In the genomic region with DNA sequence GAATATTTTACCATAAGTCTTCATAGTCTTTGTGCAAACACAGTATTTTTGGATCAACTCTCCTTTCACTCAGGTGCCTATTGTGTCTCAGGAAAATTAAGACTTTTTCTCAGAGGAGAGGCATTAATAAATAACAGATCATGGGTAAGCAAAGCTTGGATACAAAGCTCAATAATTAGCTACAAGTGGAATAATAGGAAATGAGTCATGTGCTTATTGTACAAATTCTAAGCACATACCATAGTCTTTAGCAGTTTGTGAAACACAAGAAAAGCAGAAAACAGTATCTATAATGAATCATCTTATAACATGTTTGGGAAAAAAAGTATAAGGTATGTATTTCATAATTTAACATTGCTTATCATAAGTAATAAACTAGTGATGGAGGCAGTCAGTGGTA, we compare ENCODE assay signal across 18 cellular contexts.
DNase-seq lines count a peak whose midpoint lies in the region; ATAC-seq and TF ChIP-seq lines count a peak whose summit lies in the region.
"Had no signal": no experiment of that assay in that cellular context is flagged by ENCODE, and none has a peak within 500 bp of the region (broad histone marks: within the 10 kb centered on the region; RNA-seq: fewer than 3 reads in every experiment).

No MANE protein-coding gene starts in this region.

- no peak overlapping the region for H3K4me3 ChIP-seq in fibroblast of mammary gland (ENCODE audit: control insufficient read depth, low read depth, low read length)
- H3K4me3 ChIP-seq: BLaER1 treated with 17β-estradiol and CSF1 and Interleukin-3, amounts not matched to agents 10 nM and 100 nM; K562 had no signal

- no peak overlapping the region for H3K27ac ChIP-seq in RWPE1
- H3K27ac ChIP-seq: BLaER1 treated with 17β-estradiol and CSF1 and Interleukin-3, amounts not matched to agents 10 nM and 100 nM had no signal

- H3K4me1 Mint-ChIP-seq in activated naive CD4-positive, alpha-beta T cell treated with anti-CD3 and anti-CD28 coated beads, Interleukin-2, amount 50 U/mL, for 24 hours, result no peaks in the 10 kb centered on the region
- H3K4me1 Mint-ChIP-seq in activated T-cell treated with anti-CD3 and anti-CD28 coated beads, Interleukin-2, amount 50 U/mL, for 72 hours (ENCODE audit: low read depth), result no peaks in the 10 kb centered on the region

- no peak for DNase-seq in activated naive CD4-positive, alpha-beta T cell (lab: John Stamatoyannopoulos, UW)
- DNase-seq in RWPE1 (ENCODE audit: low spot score) (peak; percentile 18), fibroblast of mammary gland (ENCODE audit: low read depth) (peak; percentile 13), CD1c-positive myeloid dendritic cell (ENCODE audit: extremely low spot score) (no peak), DMS79 (lab: John Stamatoyannopoulos, UW) (no peak)
- no peak for DNase-seq in activated T-cell treated with anti-CD3 and anti-CD28 coated beads, Interleukin-2, amount 50 U/mL, for 72 hours
- DNase-seq: 8988T; NCI-H1105 treated with DMSO at 0.1 percent for 48 hours; NCI-H1694 treated with DMSO at 0.1 percent for 48 hours; NCI-H2107; NCI-H510A; NCI-H748 treated with DMSO at 0.1 percent for 48 hours; NK-92 treated with Interleukin-12 subunit alpha and Interleukin-12 subunit beta, amount 100 ng/mL, for 24 hours; RPMI8226 had no signal

- H3K9me3 Mint-ChIP-seq in activated naive CD4-positive, alpha-beta T cell treated with anti-CD3 and anti-CD28 coated beads, Interleukin-2, amount 50 U/mL, for 24 hours, result peaks cover 15% of the 10 kb centered on the region
- peaks cover 3 to 13% of the 10 kb centered on the region in 2 donors for H3K9me3 Mint-ChIP-seq in activated T-cell treated with anti-CD3 and anti-CD28 coated beads, Interleukin-2, amount 50 U/mL, for 72 hours

- H3K27me3 Mint-ChIP-seq in activated naive CD4-positive, alpha-beta T cell treated with anti-CD3 and anti-CD28 coated beads, Interleukin-2, amount 50 U/mL, for 24 hours, result no peaks in the 10 kb centered on the region
- no peaks in the 10 kb centered on the region for H3K27me3 Mint-ChIP-seq in activated T-cell treated with anti-CD3 and anti-CD28 coated beads, Interleukin-2, amount 50 U/mL, for 72 hours (ENCODE audit: low read depth)

- H3K4me3 Mint-ChIP-seq in activated naive CD4-positive, alpha-beta T cell treated with anti-CD3 and anti-CD28 coated beads, Interleukin-2, amount 50 U/mL, for 24 hours, result no peak overlapping the region
- H3K4me3 Mint-ChIP-seq in activated T-cell treated with anti-CD3 and anti-CD28 coated beads, Interleukin-2, amount 50 U/mL, for 72 hours, result no peak overlapping the region

- ATAC-seq in activated T-cell treated with anti-CD3 and anti-CD28 coated beads, Interleukin-2, amount 50 U/mL, for 72 hours (replicated peaks in 1 of 2), result no peak
- no peak for ATAC-seq in GM18519 (IDR thresholded peaks at IDR 0.05; ENCODE audit: low FRiP score, unreplicated experiment)
- ATAC-seq: K562 had no signal

- H3K36me3 Mint-ChIP-seq in activated naive CD4-positive, alpha-beta T cell treated with anti-CD3 and anti-CD28 coated beads, Interleukin-2, amount 50 U/mL, for 24 hours, result no peaks in the 10 kb centered on the region
- peaks cover 0 to 1% of the 10 kb centered on the region in 2 donors for H3K36me3 Mint-ChIP-seq in activated T-cell treated with anti-CD3 and anti-CD28 coated beads, Interleukin-2, amount 50 U/mL, for 72 hours (ENCODE audit: insufficient read depth in 2 of 2)

- CTCF ChIA-PET in RWPE1 (lab: Yijun Ruan, JAX), result interaction anchor here (1.0 kb wide), 1 partner anchor 9 kb away, joined by 3 read pairs; no protein-coding TSS in a partner anchor

- TF ChIP-seq CTCF in RWPE1 (conservative IDR thresholded peaks at IDR 0.05; ENCODE audit: low read depth) (no peak), fibroblast of mammary gland (conservative IDR thresholded peaks at IDR 0.05; ENCODE audit: control insufficient read depth, insufficient read depth, low read depth, low read length) (no peak)

- peak overlapping the region; percentile 46 for H3K27ac Mint-ChIP-seq in activated naive CD4-positive, alpha-beta T cell treated with anti-CD3 and anti-CD28 coated beads, Interleukin-2, amount 50 U/mL, for 24 hours
- H3K27ac Mint-ChIP-seq in activated T-cell treated with anti-CD3 and anti-CD28 coated beads, Interleukin-2, amount 50 U/mL, for 72 hours, result no peak overlapping the region

- POLR2A ChIA-PET in RWPE1 (lab: Yijun Ruan, JAX; ENCODE audit: low non-redundant PET), result no interaction called here

Comparison
In these comparisons a context has a peak if more than half of its experiments do, and no peak if none do; other contexts are left out.
1. DNase-seq: peak in RWPE1 (single experiment) and fibroblast of mammary gland (single experiment); none in activated naive CD4-positive, alpha-beta T cell (0 of 4), CD1c-positive myeloid dendritic cell (single experiment), activated T-cell treated with anti-CD3 and anti-CD28 coated beads, Interleukin-2, amount 50 U/mL, for 72 hours (0 of 2) and DMS79 (single experiment).